In the genomic region with DNA sequence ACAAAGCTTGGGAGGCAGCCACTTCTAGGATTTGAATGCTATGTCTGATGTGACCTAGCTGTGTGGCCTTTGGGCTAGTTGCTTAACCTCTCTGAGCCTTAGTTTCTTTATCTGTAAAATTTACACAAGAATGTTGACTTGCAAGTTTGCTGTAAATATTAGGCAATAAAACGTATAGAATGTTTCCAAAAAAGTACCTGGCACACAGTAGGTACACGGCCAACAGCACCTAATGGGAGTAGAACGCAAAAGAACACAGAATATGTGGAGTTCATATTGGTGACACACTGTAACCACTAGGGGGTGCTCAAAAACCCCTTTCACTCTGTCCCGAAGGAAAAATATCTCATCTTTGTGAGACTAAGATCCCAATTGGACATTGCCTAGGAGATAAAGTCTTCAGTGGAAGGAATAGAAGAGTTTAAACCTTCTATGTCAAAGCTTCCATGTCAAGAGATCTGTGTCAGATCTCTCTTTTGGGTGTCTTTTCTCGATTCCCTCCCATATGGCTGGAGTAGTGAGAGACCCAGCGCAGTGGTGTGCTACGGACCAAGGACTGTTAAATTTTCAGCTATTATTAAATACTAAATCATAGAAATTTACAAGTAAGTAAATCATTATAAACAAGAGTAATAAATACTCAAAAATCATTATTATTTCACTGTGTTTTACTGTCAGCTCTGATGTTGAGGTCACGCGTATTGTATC, we compare ENCODE assay signal across 8 cellular contexts.
DNase-seq lines count a peak whose midpoint lies in the region; ATAC-seq and TF ChIP-seq lines count a peak whose summit lies in the region.

No MANE protein-coding gene starts in this region.

- TF ChIP-seq CTCF in GM12874 (IDR thresholded peaks at IDR 0.05; ENCODE audit: insufficient read depth, low read depth, low read length) = peak; percentile 58
- TF ChIP-seq CTCF in colonic mucosa (IDR thresholded peaks at IDR 0.05) = peak; percentile 71
- peak; percentile 78 for TF ChIP-seq CTCF in neural progenitor cell (IDR thresholded peaks at IDR 0.05)

- no peaks in the 10 kb centered on the region for H3K79me2 ChIP-seq in neural progenitor cell (ENCODE audit: low read depth)

- no peaks in the 10 kb centered on the region for H4K20me1 ChIP-seq in neural progenitor cell (ENCODE audit: low read depth)

- TF ChIP-seq POLR2A in GM18505 (IDR thresholded peaks at IDR 0.05; ENCODE audit: borderline replicate concordance, extremely low read depth, insufficient read depth, insufficient read length) = no peak

- H3K4me1 ChIP-seq in colonic mucosa (no peaks in the 10 kb centered on the region), neural progenitor cell (peaks cover 9% of the 10 kb centered on the region)

- H3K9ac ChIP-seq in colonic mucosa (ENCODE audit: low read depth in 2 of 2, low read length in 2 of 2) (no peak overlapping the region), neural progenitor cell (no peak overlapping the region)

- H3K9me3 ChIP-seq in colonic mucosa = no peaks in the 10 kb centered on the region
- H3K9me3 ChIP-seq in neural progenitor cell (ENCODE audit: low read depth) = no peaks in the 10 kb centered on the region

- H3K9me3 Mint-ChIP-seq in neural progenitor cell = no peaks in the 10 kb centered on the region

- no peak overlapping the region for H3K4me2 ChIP-seq in neural progenitor cell

- H3K27me3 Mint-ChIP-seq in neural progenitor cell (ENCODE audit: insufficient read depth, low read depth) = peaks cover 12% of the 10 kb centered on the region

- ATAC-seq in GM18505 (IDR thresholded peaks at IDR 0.05; ENCODE audit: unreplicated experiment) = no peak
- no peak for ATAC-seq in GM21447 (IDR thresholded peaks at IDR 0.05; ENCODE audit: unreplicated experiment)
- no peak for ATAC-seq in HG03521 (IDR thresholded peaks at IDR 0.05; ENCODE audit: unreplicated experiment)

- DNase-seq in AML-193 (lab: John Stamatoyannopoulos, UW) (peak; percentile 4 to 15), NAMALWA (ENCODE audit: low spot score) (peak; percentile 49), colonic mucosa (peak; percentile 34), neural progenitor cell (ENCODE audit: low spot score) (peak; percentile 56)

- H3K27me3 ChIP-seq in colonic mucosa = no peaks in the 10 kb centered on the region
- H3K27me3 ChIP-seq in neural progenitor cell = no peaks in the 10 kb centered on the region

- H3F3A ChIP-seq in neural progenitor cell (ENCODE audit: low read depth) = no peaks in the 10 kb centered on the region

- no peak overlapping the region for H3K4me3 ChIP-seq in colonic mucosa
- H3K4me3 ChIP-seq in neural progenitor cell = no peak overlapping the region

- H3K27ac Mint-ChIP-seq in neural progenitor cell = no peak overlapping the region

- H3K4me1 Mint-ChIP-seq in neural progenitor cell = peaks cover 3% of the 10 kb centered on the region

- H3K36me3 ChIP-seq in colonic mucosa (no peaks in the 10 kb centered on the region), neural progenitor cell (no peaks in the 10 kb centered on the region)

- intact Hi-C loops in colonic mucosa (cut with DNase I) = no loop called here

- no peak overlapping the region for H3K4me3 Mint-ChIP-seq in neural progenitor cell

- no peak overlapping the region for H2AFZ ChIP-seq in neural progenitor cell (replicated peaks)

- H3K27ac ChIP-seq in colonic mucosa = no peak overlapping the region
- no peak overlapping the region for H3K27ac ChIP-seq in neural progenitor cell

- no peaks in the 10 kb centered on the region for H3K36me3 Mint-ChIP-seq in neural progenitor cell
